ENCODE assay signal across 15 cellular contexts in genomic region chr13:111958612-111959395, GRCh38.
DNase-seq lines count a peak whose midpoint lies in the region; ATAC-seq lines count a peak whose summit lies in the region.
"Had no signal": no experiment of that assay in that cellular context is flagged by ENCODE, and none has a peak within 500 bp of the region (broad histone marks: within the 10 kb centered on the region; RNA-seq: fewer than 3 reads in every experiment).

No MANE protein-coding gene starts in this region.

- DNase-seq in cardiac septum (ENCODE audit: low spot score), result peak; percentile 57
- DNase-seq in Right ventricle myocardium superior, result no peak
- DNase-seq in left lobe of liver (ENCODE audit: low spot score), result peak; percentile 11
- peak; percentile 18 for DNase-seq in sciatic nerve (ENCODE audit: low spot score)
- no peak for DNase-seq in NCI-H748 (lab: John Stamatoyannopoulos, UW; ENCODE audit: unreplicated experiment)
- no peak for DNase-seq in stimulated activated naive CD4-positive, alpha-beta T cell (lab: John Stamatoyannopoulos, UW)
- DNase-seq: 8988T; CD4-positive, alpha-beta memory T cell; DMS153; DMS79; GDM1; HFFc6 had no signal

- ATAC-seq in Right ventricle myocardium superior (ENCODE audit: poor library complexity) (no peak), left lobe of liver (no peak), sciatic nerve (no peak), HG03097 (IDR thresholded peaks at IDR 0.05; ENCODE audit: low FRiP score, unreplicated experiment) (no peak)
- ATAC-seq: GM23338, HCT116 had no signal

- intact Hi-C loops in cardiac septum (cut with DNase I) (no loop called here), Right ventricle myocardium superior (cut with DNase I) (no loop called here), sciatic nerve (cut with DNase I) (no loop called here)

Comparison
In these comparisons a context has a peak if more than half of its experiments do, and no peak if none do; other contexts are left out.
1. DNase-seq: peak in cardiac septum (single experiment), left lobe of liver (single experiment) and sciatic nerve (single experiment); none in Right ventricle myocardium superior (single experiment), NCI-H748 (single experiment) and stimulated activated naive CD4-positive, alpha-beta T cell (0 of 6).